ENCODE assay signal across 21 cellular contexts in genomic region chrX:130058667-130059066, GRCh38. TPM values are rescaled to one million over a fixed set of nuclear protein-coding genes. Genes with fewer than 3 reads are reported as not detected.
DNase-seq lines count a peak whose midpoint lies in the region; ATAC-seq and TF ChIP-seq lines count a peak whose summit lies in the region.
"Had no signal": no experiment of that assay in that cellular context is flagged by ENCODE, and none has a peak within 500 bp of the region (broad histone marks: within the 10 kb centered on the region; RNA-seq: fewer than 3 reads in every experiment).

No MANE protein-coding gene starts in this region.

- no peaks in the 10 kb centered on the region for H3K9me3 Mint-ChIP-seq in activated T-cell treated with anti-CD3 and anti-CD28 coated beads, Interleukin-2, amount 50 U/mL, for 4 hours
- H3K9me3 Mint-ChIP-seq in activated T-cell treated with anti-CD3 and anti-CD28 coated beads, Interleukin-2, amount 50 U/mL, for 72 hours, result no peaks in the 10 kb centered on the region
- H3K9me3 Mint-ChIP-seq in activated T-helper 17 cell treated with anti-CD3 and anti-CD28 coated beads, Interleukin-2, amount 50 U/mL, for 72 hours, result no peaks in the 10 kb centered on the region
- H3K9me3 Mint-ChIP-seq in nephron (peaks cover 16% of the 10 kb centered on the region), type B pancreatic cell (no peaks in the 10 kb centered on the region)
- no peaks in the 10 kb centered on the region for H3K9me3 Mint-ChIP-seq in T-helper 2 cell treated with Interferon-gamma antibody and Interleukin-4, amounts not matched to agents 5 μg/mL and 100 μg/mL, for 36 hours
- H3K9me3 Mint-ChIP-seq: CD14-positive monocyte, IgD-negative memory B cell had no signal

- no peaks in the 10 kb centered on the region for H3K27me3 Mint-ChIP-seq in activated T-cell treated with anti-CD3 and anti-CD28 coated beads, Interleukin-2, amount 50 U/mL, for 4 hours (ENCODE audit: low read depth)
- H3K27me3 Mint-ChIP-seq in activated T-cell treated with anti-CD3 and anti-CD28 coated beads, Interleukin-2, amount 50 U/mL, for 72 hours (ENCODE audit: low read depth), result peaks cover 9% of the 10 kb centered on the region
- H3K27me3 Mint-ChIP-seq in activated T-helper 17 cell treated with anti-CD3 and anti-CD28 coated beads, Interleukin-2, amount 50 U/mL, for 72 hours, result no peaks in the 10 kb centered on the region
- H3K27me3 Mint-ChIP-seq in nephron (ENCODE audit: low read depth), result peaks cover 7% of the 10 kb centered on the region
- H3K27me3 Mint-ChIP-seq in type B pancreatic cell, result no peaks in the 10 kb centered on the region
- H3K27me3 Mint-ChIP-seq in T-helper 2 cell treated with Interferon-gamma antibody and Interleukin-4, amounts not matched to agents 5 μg/mL and 100 μg/mL, for 36 hours (ENCODE audit: low read depth), result no peaks in the 10 kb centered on the region

- no peak for ATAC-seq in activated T-cell treated with anti-CD3 and anti-CD28 coated beads, Interleukin-2, amount 50 U/mL, for 4 hours
- ATAC-seq in activated T-cell treated with anti-CD3 and anti-CD28 coated beads, Interleukin-2, amount 50 U/mL, for 72 hours (replicated peaks in 1 of 2), result no peak
- no peak for ATAC-seq in activated T-helper 17 cell treated with anti-CD3 and anti-CD28 coated beads, Interleukin-2, amount 50 U/mL, for 72 hours (replicated peaks)
- no peak for ATAC-seq in HG03342 (IDR thresholded peaks at IDR 0.05; ENCODE audit: unreplicated experiment)
- ATAC-seq: HCT116 had no signal

- TF ChIP-seq CTCF in nephron (IDR thresholded peaks at IDR 0.05; ENCODE audit: unreplicated experiment in 3 of 3), result no peak
- no peak for TF ChIP-seq CTCF in type B pancreatic cell (conservative IDR thresholded peaks at IDR 0.05)

- no peak overlapping the region for H3K27ac Mint-ChIP-seq in activated T-cell treated with anti-CD3 and anti-CD28 coated beads, Interleukin-2, amount 50 U/mL, for 72 hours
- no peak overlapping the region for H3K27ac Mint-ChIP-seq in activated T-helper 17 cell treated with anti-CD3 and anti-CD28 coated beads, Interleukin-2, amount 50 U/mL, for 72 hours
- H3K27ac Mint-ChIP-seq in nephron (no peak overlapping the region), type B pancreatic cell (peak overlapping the region; percentile 14)
- H3K27ac Mint-ChIP-seq in T-helper 2 cell treated with Interferon-gamma antibody and Interleukin-4, amounts not matched to agents 5 μg/mL and 100 μg/mL, for 36 hours, result no peak overlapping the region
- H3K27ac Mint-ChIP-seq: CD14-positive monocyte had no signal

- H3K4me1 Mint-ChIP-seq in activated T-cell treated with anti-CD3 and anti-CD28 coated beads, Interleukin-2, amount 50 U/mL, for 4 hours (ENCODE audit: low read depth), result no peaks in the 10 kb centered on the region
- no peaks in the 10 kb centered on the region for H3K4me1 Mint-ChIP-seq in activated T-cell treated with anti-CD3 and anti-CD28 coated beads, Interleukin-2, amount 50 U/mL, for 72 hours (ENCODE audit: low read depth)
- no peaks in the 10 kb centered on the region for H3K4me1 Mint-ChIP-seq in activated T-helper 17 cell treated with anti-CD3 and anti-CD28 coated beads, Interleukin-2, amount 50 U/mL, for 72 hours
- H3K4me1 Mint-ChIP-seq in nephron (peaks cover 41% of the 10 kb centered on the region), type B pancreatic cell (ENCODE audit: unreplicated experiment) (peaks cover 5% of the 10 kb centered on the region)
- H3K4me1 Mint-ChIP-seq in T-helper 2 cell treated with Interferon-gamma antibody and Interleukin-4, amounts not matched to agents 5 μg/mL and 100 μg/mL, for 36 hours (ENCODE audit: low read depth), result peaks cover 1% of the 10 kb centered on the region

- DNase-seq in activated T-cell treated with anti-CD3 and anti-CD28 coated beads, Interleukin-2, amount 50 U/mL, for 4 hours, result no peak
- DNase-seq in activated T-cell treated with anti-CD3 and anti-CD28 coated beads, Interleukin-2, amount 50 U/mL, for 72 hours, result no peak
- no peak for DNase-seq in type B pancreatic cell (ENCODE audit: extremely low spot score, unreplicated experiment)
- DNase-seq in hypothalamus (lab: John Stamatoyannopoulos, UW), result no peak
- no peak for DNase-seq in T-helper 2 cell treated with Interferon-gamma antibody and Interleukin-4, amounts not matched to agents 5 μg/mL and 100 μg/mL, for 36 hours (ENCODE audit: low spot score)
- DNase-seq: 8988T; GF-D8; NCI-H1105; NCI-H146; NCI-H2029; NCI-H226; NCI-H510A treated with DMSO at 0.1 percent for 48 hours; NCI-H774; NK-92 treated with Interleukin-12 subunit alpha and Interleukin-12 subunit beta, amount 100 ng/mL, for 24 hours; SIG-M5 had no signal

- H3K36me3 Mint-ChIP-seq in activated T-cell treated with anti-CD3 and anti-CD28 coated beads, Interleukin-2, amount 50 U/mL, for 4 hours (ENCODE audit: insufficient read depth), result peaks cover 4% of the 10 kb centered on the region
- no peaks in the 10 kb centered on the region for H3K36me3 Mint-ChIP-seq in activated T-cell treated with anti-CD3 and anti-CD28 coated beads, Interleukin-2, amount 50 U/mL, for 72 hours (ENCODE audit: insufficient read depth in 2 of 2)
- H3K36me3 Mint-ChIP-seq in activated T-helper 17 cell treated with anti-CD3 and anti-CD28 coated beads, Interleukin-2, amount 50 U/mL, for 72 hours (ENCODE audit: low read depth), result peaks cover 17% of the 10 kb centered on the region
- H3K36me3 Mint-ChIP-seq in nephron (ENCODE audit: low read depth), result peaks cover 23% of the 10 kb centered on the region
- H3K36me3 Mint-ChIP-seq in type B pancreatic cell, result peaks cover 5% of the 10 kb centered on the region
- peaks cover 6% of the 10 kb centered on the region for H3K36me3 Mint-ChIP-seq in T-helper 2 cell treated with Interferon-gamma antibody and Interleukin-4, amounts not matched to agents 5 μg/mL and 100 μg/mL, for 36 hours (ENCODE audit: low read depth)
- H3K36me3 Mint-ChIP-seq: IgD-negative memory B cell had no signal

- peak overlapping the region; percentile 33 for H3K4me3 Mint-ChIP-seq in activated T-cell treated with anti-CD3 and anti-CD28 coated beads, Interleukin-2, amount 50 U/mL, for 4 hours
- no peak overlapping the region for H3K4me3 Mint-ChIP-seq in activated T-cell treated with anti-CD3 and anti-CD28 coated beads, Interleukin-2, amount 50 U/mL, for 72 hours
- H3K4me3 Mint-ChIP-seq in activated T-helper 17 cell treated with anti-CD3 and anti-CD28 coated beads, Interleukin-2, amount 50 U/mL, for 72 hours, result peak overlapping the region; percentile 55
- H3K4me3 Mint-ChIP-seq in nephron, result peak overlapping the region; percentile 21 to 63 (median 60)
- no peak overlapping the region for H3K4me3 Mint-ChIP-seq in type B pancreatic cell
- no peak overlapping the region for H3K4me3 Mint-ChIP-seq in T-helper 2 cell treated with Interferon-gamma antibody and Interleukin-4, amounts not matched to agents 5 μg/mL and 100 μg/mL, for 36 hours

RNA-seq across cellular contexts. Expression of gene ELF4, which starts 51.6 kb away (rescaled TPM):
- total RNA-seq in activated T-cell treated with anti-CD3 and anti-CD28 coated beads, Interleukin-2, amount 50 U/mL, for 4 hours, result 10 to 100 TPM; 22.7 to 26.5 (median 23.0) TPM
- 10 to 100 TPM; 37.9 to 41.0 TPM for total RNA-seq in activated T-cell treated with anti-CD3 and anti-CD28 coated beads, Interleukin-2, amount 50 U/mL, for 72 hours
- total RNA-seq in activated T-helper 17 cell treated with anti-CD3 and anti-CD28 coated beads, Interleukin-2, amount 50 U/mL, for 72 hours, result 10 to 100 TPM; 23.5 to 25.6 TPM
- total RNA-seq in type B pancreatic cell (ENCODE audit: low replicate concordance), result 7.8 and 20.6 TPM in 2 replicates

Comparison
In these comparisons a context has a peak if more than half of its experiments do, and no peak if none do; other contexts are left out.
1. H3K4me3 Mint-ChIP-seq: peak in activated T-cell treated with anti-CD3 and anti-CD28 coated beads, Interleukin-2, amount 50 U/mL, for 4 hours (single experiment), activated T-helper 17 cell treated with anti-CD3 and anti-CD28 coated beads, Interleukin-2, amount 50 U/mL, for 72 hours (single experiment) and nephron (3 of 3); none in activated T-cell treated with anti-CD3 and anti-CD28 coated beads, Interleukin-2, amount 50 U/mL, for 72 hours (0 of 2), type B pancreatic cell (single experiment) and T-helper 2 cell treated with Interferon-gamma antibody and Interleukin-4, amounts not matched to agents 5 μg/mL and 100 μg/mL, for 36 hours (single experiment).